ENCODE assay signal across 1 cellular context in genomic region chr16:2009791-2010510, GRCh38.
A peak's percentile ranks its signal among the peaks of the same experiment; 100 is the strongest.
TF ChIP-seq lines count a peak whose summit lies in the region.

Gene ZNF598 (minus strand): TSS chr16:2009821.

TF ChIP-seq in K562, 482 proteins besides CTCF, POLR2A, EP300 and RAD21 (continued from another document and continues in another):
- TF ChIP-seq, protein P1, sequence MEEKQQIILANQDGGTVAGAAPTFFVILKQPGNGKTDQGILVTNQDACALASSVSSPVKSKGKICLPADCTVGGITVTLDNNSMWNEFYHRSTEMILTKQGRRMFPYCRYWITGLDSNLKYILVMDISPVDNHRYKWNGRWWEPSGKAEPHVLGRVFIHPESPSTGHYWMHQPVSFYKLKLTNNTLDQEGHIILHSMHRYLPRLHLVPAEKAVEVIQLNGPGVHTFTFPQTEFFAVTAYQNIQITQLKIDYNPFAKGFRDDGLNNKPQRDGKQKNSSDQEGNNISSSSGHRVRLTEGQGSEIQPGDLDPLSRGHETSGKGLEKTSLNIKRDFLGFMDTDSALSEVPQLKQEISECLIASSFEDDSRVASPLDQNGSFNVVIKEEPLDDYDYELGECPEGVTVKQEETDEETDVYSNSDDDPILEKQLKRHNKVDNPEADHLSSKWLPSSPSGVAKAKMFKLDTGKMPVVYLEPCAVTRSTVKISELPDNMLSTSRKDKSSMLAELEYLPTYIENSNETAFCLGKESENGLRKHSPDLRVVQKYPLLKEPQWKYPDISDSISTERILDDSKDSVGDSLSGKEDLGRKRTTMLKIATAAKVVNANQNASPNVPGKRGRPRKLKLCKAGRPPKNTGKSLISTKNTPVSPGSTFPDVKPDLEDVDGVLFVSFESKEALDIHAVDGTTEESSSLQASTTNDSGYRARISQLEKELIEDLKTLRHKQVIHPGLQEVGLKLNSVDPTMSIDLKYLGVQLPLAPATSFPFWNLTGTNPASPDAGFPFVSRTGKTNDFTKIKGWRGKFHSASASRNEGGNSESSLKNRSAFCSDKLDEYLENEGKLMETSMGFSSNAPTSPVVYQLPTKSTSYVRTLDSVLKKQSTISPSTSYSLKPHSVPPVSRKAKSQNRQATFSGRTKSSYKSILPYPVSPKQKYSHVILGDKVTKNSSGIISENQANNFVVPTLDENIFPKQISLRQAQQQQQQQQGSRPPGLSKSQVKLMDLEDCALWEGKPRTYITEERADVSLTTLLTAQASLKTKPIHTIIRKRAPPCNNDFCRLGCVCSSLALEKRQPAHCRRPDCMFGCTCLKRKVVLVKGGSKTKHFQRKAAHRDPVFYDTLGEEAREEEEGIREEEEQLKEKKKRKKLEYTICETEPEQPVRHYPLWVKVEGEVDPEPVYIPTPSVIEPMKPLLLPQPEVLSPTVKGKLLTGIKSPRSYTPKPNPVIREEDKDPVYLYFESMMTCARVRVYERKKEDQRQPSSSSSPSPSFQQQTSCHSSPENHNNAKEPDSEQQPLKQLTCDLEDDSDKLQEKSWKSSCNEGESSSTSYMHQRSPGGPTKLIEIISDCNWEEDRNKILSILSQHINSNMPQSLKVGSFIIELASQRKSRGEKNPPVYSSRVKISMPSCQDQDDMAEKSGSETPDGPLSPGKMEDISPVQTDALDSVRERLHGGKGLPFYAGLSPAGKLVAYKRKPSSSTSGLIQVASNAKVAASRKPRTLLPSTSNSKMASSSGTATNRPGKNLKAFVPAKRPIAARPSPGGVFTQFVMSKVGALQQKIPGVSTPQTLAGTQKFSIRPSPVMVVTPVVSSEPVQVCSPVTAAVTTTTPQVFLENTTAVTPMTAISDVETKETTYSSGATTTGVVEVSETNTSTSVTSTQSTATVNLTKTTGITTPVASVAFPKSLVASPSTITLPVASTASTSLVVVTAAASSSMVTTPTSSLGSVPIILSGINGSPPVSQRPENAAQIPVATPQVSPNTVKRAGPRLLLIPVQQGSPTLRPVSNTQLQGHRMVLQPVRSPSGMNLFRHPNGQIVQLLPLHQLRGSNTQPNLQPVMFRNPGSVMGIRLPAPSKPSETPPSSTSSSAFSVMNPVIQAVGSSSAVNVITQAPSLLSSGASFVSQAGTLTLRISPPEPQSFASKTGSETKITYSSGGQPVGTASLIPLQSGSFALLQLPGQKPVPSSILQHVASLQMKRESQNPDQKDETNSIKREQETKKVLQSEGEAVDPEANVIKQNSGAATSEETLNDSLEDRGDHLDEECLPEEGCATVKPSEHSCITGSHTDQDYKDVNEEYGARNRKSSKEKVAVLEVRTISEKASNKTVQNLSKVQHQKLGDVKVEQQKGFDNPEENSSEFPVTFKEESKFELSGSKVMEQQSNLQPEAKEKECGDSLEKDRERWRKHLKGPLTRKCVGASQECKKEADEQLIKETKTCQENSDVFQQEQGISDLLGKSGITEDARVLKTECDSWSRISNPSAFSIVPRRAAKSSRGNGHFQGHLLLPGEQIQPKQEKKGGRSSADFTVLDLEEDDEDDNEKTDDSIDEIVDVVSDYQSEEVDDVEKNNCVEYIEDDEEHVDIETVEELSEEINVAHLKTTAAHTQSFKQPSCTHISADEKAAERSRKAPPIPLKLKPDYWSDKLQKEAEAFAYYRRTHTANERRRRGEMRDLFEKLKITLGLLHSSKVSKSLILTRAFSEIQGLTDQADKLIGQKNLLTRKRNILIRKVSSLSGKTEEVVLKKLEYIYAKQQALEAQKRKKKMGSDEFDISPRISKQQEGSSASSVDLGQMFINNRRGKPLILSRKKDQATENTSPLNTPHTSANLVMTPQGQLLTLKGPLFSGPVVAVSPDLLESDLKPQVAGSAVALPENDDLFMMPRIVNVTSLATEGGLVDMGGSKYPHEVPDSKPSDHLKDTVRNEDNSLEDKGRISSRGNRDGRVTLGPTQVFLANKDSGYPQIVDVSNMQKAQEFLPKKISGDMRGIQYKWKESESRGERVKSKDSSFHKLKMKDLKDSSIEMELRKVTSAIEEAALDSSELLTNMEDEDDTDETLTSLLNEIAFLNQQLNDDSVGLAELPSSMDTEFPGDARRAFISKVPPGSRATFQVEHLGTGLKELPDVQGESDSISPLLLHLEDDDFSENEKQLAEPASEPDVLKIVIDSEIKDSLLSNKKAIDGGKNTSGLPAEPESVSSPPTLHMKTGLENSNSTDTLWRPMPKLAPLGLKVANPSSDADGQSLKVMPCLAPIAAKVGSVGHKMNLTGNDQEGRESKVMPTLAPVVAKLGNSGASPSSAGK (IDR thresholded peaks at IDR 0.05) = peak; percentile 89
- TF ChIP-seq MYC (IDR thresholded peaks at IDR 0.05; ENCODE audit: low read depth, low read length) (peak; percentile 99), MYC (CRISPR knock-in tag; IDR thresholded peaks at IDR 0.05; ENCODE audit: borderline replicate concordance, low read depth) (peak; percentile 98), ZNF518B (CRISPR knock-in tag; IDR thresholded peaks at IDR 0.05) (no peak), ELF4 (CRISPR knock-in tag; IDR thresholded peaks at IDR 0.05) (no peak), ZNF511 (CRISPR knock-in tag; IDR thresholded peaks at IDR 0.05) (peak; percentile 26; the same call in 1 of the 2 replicates), ZNF551 (CRISPR knock-in tag; IDR thresholded peaks at IDR 0.05) (no peak), ZNF324 (CRISPR knock-in tag; IDR thresholded peaks at IDR 0.05) (no peak), WHSC1 (IDR thresholded peaks at IDR 0.05; ENCODE audit: low read length) (no peak), ZBTB33 (CRISPR knock-in tag; IDR thresholded peaks at IDR 0.05) (no peak), MEF2A (IDR thresholded peaks at IDR 0.05; ENCODE audit: control insufficient read depth, low read depth, low read length) (no peak), PPARD (CRISPR knock-in tag; IDR thresholded peaks at IDR 0.05) (no peak), PTRF (tag; IDR thresholded peaks at IDR 0.05) (no peak), YY1 (IDR thresholded peaks at IDR 0.05; ENCODE audit: borderline replicate concordance in 1 of 3, control insufficient read depth in 1 of 3, extremely low read depth in 1 of 3, insufficient read depth in 3 of 3, insufficient read length in 1 of 3, insufficient replicate concordance in 2 of 3, low read depth in 1 of 3, low read length in 2 of 3) (peak in 2 of 3 experiments; percentile 72 to 79), CEBPG (CRISPR knock-in tag; IDR thresholded peaks at IDR 0.05) (no peak; the same call in 1 of the 2 replicates), CEBPG (tag; conservative IDR thresholded peaks at IDR 0.05 in 1 of 2, IDR thresholded peaks at IDR 0.05 in 1 of 2) (no peak), IFI16 (CRISPR knock-in tag; IDR thresholded peaks at IDR 0.05) (no peak), L3MBTL2 (IDR thresholded peaks at IDR 0.05) (peak; percentile 85), HOMEZ (CRISPR knock-in tag; IDR thresholded peaks at IDR 0.05) (no peak), ZNF140 (CRISPR knock-in tag; IDR thresholded peaks at IDR 0.05) (no peak), CREB1 (IDR thresholded peaks at IDR 0.05) (no peak), CREB1 (CRISPR knock-in tag; IDR thresholded peaks at IDR 0.05) (peak; percentile 69), GTF2F1 (IDR thresholded peaks at IDR 0.05; ENCODE audit: low read depth, low read length) (no peak), RBM34 (IDR thresholded peaks at IDR 0.05; ENCODE audit: borderline replicate concordance, insufficient read depth, low read length) (no peak), NFE2L1 (tag; IDR thresholded peaks at IDR 0.05; ENCODE audit: borderline replicate concordance, low read depth) (no peak), GABPA (tag; conservative IDR thresholded peaks at IDR 0.05; ENCODE audit: low read depth) (peak; percentile 98)
- TF ChIP-seq, protein P2, sequence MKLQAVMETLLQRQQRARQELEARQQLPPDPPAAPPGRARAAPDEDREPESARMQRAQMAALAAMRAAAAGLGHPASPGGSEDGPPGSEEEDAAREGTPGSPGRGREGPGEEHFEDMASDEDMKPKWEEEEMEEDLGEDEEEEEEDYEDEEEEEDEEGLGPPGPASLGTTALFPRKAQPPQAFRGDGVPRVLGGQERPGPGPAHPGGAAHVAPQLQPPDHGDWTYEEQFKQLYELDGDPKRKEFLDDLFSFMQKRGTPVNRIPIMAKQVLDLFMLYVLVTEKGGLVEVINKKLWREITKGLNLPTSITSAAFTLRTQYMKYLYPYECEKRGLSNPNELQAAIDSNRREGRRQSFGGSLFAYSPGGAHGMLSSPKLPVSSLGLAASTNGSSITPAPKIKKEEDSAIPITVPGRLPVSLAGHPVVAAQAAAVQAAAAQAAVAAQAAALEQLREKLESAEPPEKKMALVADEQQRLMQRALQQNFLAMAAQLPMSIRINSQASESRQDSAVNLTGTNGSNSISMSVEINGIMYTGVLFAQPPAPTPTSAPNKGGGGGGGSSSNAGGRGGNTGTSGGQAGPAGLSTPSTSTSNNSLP (IDR thresholded peaks at IDR 0.05; ENCODE audit: borderline replicate concordance, low read depth, low read length) = no peak
- TF ChIP-seq, protein P3, sequence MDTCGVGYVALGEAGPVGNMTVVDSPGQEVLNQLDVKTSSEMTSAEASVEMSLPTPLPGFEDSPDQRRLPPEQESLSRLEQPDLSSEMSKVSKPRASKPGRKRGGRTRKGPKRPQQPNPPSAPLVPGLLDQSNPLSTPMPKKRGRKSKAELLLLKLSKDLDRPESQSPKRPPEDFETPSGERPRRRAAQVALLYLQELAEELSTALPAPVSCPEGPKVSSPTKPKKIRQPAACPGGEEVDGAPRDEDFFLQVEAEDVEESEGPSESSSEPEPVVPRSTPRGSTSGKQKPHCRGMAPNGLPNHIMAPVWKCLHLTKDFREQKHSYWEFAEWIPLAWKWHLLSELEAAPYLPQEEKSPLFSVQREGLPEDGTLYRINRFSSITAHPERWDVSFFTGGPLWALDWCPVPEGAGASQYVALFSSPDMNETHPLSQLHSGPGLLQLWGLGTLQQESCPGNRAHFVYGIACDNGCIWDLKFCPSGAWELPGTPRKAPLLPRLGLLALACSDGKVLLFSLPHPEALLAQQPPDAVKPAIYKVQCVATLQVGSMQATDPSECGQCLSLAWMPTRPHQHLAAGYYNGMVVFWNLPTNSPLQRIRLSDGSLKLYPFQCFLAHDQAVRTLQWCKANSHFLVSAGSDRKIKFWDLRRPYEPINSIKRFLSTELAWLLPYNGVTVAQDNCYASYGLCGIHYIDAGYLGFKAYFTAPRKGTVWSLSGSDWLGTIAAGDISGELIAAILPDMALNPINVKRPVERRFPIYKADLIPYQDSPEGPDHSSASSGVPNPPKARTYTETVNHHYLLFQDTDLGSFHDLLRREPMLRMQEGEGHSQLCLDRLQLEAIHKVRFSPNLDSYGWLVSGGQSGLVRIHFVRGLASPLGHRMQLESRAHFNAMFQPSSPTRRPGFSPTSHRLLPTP (IDR thresholded peaks at IDR 0.05; ENCODE audit: borderline replicate concordance, extremely low read depth, insufficient read length) = no peak
- TF ChIP-seq, protein P4, sequence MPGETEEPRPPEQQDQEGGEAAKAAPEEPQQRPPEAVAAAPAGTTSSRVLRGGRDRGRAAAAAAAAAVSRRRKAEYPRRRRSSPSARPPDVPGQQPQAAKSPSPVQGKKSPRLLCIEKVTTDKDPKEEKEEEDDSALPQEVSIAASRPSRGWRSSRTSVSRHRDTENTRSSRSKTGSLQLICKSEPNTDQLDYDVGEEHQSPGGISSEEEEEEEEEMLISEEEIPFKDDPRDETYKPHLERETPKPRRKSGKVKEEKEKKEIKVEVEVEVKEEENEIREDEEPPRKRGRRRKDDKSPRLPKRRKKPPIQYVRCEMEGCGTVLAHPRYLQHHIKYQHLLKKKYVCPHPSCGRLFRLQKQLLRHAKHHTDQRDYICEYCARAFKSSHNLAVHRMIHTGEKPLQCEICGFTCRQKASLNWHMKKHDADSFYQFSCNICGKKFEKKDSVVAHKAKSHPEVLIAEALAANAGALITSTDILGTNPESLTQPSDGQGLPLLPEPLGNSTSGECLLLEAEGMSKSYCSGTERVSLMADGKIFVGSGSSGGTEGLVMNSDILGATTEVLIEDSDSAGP (CRISPR knock-in tag; IDR thresholded peaks at IDR 0.05) = no peak
